Comparison of ENCODE assay signal across 11 cellular contexts in genomic region chr15:79898369-79898768, GRCh38. TPM values are rescaled to one million over a fixed set of nuclear protein-coding genes. Genes with fewer than 3 reads are reported as not detected.
DNase-seq lines count a peak whose midpoint lies in the region; ATAC-seq and TF ChIP-seq lines count a peak whose summit lies in the region.
"Had no signal": no experiment of that assay in that cellular context is flagged by ENCODE, and none has a peak within 500 bp of the region (broad histone marks: within the 10 kb centered on the region; RNA-seq: fewer than 3 reads in every experiment).

No MANE protein-coding gene starts in this region.

- CTCF ChIA-PET in CD4-positive, alpha-beta T cell (lab: Charles Lee): interaction anchor here (1.5 to 4.8 kb wide), 2 partner anchors 24 to 95 kb away, joined by 5 to 20 read pairs; no protein-coding TSS in a partner anchor

- peaks cover 36% of the 10 kb centered on the region for H3K4me1 Mint-ChIP-seq in CD4-positive, alpha-beta T cell (ENCODE audit: low read depth)
- peaks cover 27 to 47% (median 43%) of the 10 kb centered on the region in 3 donors for H3K4me1 Mint-ChIP-seq in IgD-negative memory B cell
- peaks cover 17% of the 10 kb centered on the region for H3K4me1 Mint-ChIP-seq in neural crest cell

- no peaks in the 10 kb centered on the region for H3K27me3 ChIP-seq in CD4-positive, alpha-beta T cell (ENCODE audit: control insufficient read depth, insufficient read depth, low read length)
- H3K27me3 ChIP-seq in adipocyte (replicated peaks; ENCODE audit: control insufficient read depth, insufficient read depth, low read length): no peaks in the 10 kb centered on the region

- H3K4me3 ChIP-seq in adipocyte (ENCODE audit: low read length): peak overlapping the region; percentile 59

- POLR2A ChIA-PET in CD4-positive, alpha-beta T cell (lab: Charles Lee): interaction anchor here (0.6 to 6.6 kb wide), 8 partner anchors 12 to 275 kb away, joined by 3 to 139 read pairs (median 10); partner anchors contain the start of genes BCL2A1 and ZFAND6

- intact Hi-C loops in CD4-positive, alpha-beta T cell (cut with DNase I, micrococcal nuclease): loop anchor here in 1 of 2 experiments (5.0 kb wide), 1 partner anchor 254 kb away; the partner anchor contains the start of gene FAH

- no peak for ATAC-seq in CD4-positive, alpha-beta T cell (ENCODE audit: poor library complexity)
- ATAC-seq in GM19324 (IDR thresholded peaks at IDR 0.05; ENCODE audit: low FRiP score, unreplicated experiment): no peak
- ATAC-seq: HCT116 had no signal

- DNase-seq in CD4-positive, alpha-beta T cell: no peak
- no peak for DNase-seq in adipocyte (ENCODE audit: low read depth)
- DNase-seq in neural crest cell (ENCODE audit: low read depth, low spot score): no peak
- DNase-seq in NCI-H2227 (lab: John Stamatoyannopoulos, UW; ENCODE audit: unreplicated experiment): no peak
- DNase-seq in SW 1271 (lab: John Stamatoyannopoulos, UW): no peak
- DNase-seq: cortex of kidney, Kasumi-1, NCI-H2081 had no signal

- no peaks in the 10 kb centered on the region for H3K36me3 ChIP-seq in adipocyte (ENCODE audit: control insufficient read depth, insufficient read depth, low read length, severe bottlenecking)

- peak overlapping the region; percentile 97 for H3K27ac Mint-ChIP-seq in CD4-positive, alpha-beta T cell
- peak overlapping the region; percentile 29 to 96 (median 34) for H3K27ac Mint-ChIP-seq in IgD-negative memory B cell
- no peak overlapping the region for H3K27ac Mint-ChIP-seq in neural crest cell (ENCODE audit: unreplicated experiment)

- peaks cover 34% of the 10 kb centered on the region for H3K36me3 Mint-ChIP-seq in CD4-positive, alpha-beta T cell (ENCODE audit: low read depth)
- no peaks in the 10 kb centered on the region for H3K36me3 Mint-ChIP-seq in IgD-negative memory B cell
- H3K36me3 Mint-ChIP-seq in neural crest cell (ENCODE audit: low read depth): peaks cover 3% of the 10 kb centered on the region

- no peaks in the 10 kb centered on the region for H3K27me3 Mint-ChIP-seq in CD4-positive, alpha-beta T cell
- H3K27me3 Mint-ChIP-seq in IgD-negative memory B cell: no peaks in the 10 kb centered on the region
- no peaks in the 10 kb centered on the region for H3K27me3 Mint-ChIP-seq in neural crest cell (ENCODE audit: low read depth)

- no peak for TF ChIP-seq CTCF in CD4-positive, alpha-beta T cell (IDR thresholded peaks at IDR 0.05)
- no peak for TF ChIP-seq CTCF in neural crest cell (conservative IDR thresholded peaks at IDR 0.05)

- no peak overlapping the region for H3K27ac ChIP-seq in CD4-positive, alpha-beta T cell (ENCODE audit: low read depth, low read length)

- H3K9ac ChIP-seq in adipocyte (ENCODE audit: low read length): peak overlapping the region; percentile 68

- peak overlapping the region; percentile 94 for H3K4me3 Mint-ChIP-seq in CD4-positive, alpha-beta T cell
- H3K4me3 Mint-ChIP-seq in IgD-negative memory B cell (peak overlapping the region in 2 of 4 donors; percentile 23 to 90), neural crest cell (peak overlapping the region; percentile 78)

- peaks cover 34% of the 10 kb centered on the region for H3K4me1 ChIP-seq in adipocyte (ENCODE audit: control insufficient read depth, insufficient read depth, low read length)

- H3K9me3 ChIP-seq in CD4-positive, alpha-beta T cell (ENCODE audit: control insufficient read depth, low read length): no peaks in the 10 kb centered on the region
- H3K9me3 ChIP-seq in adipocyte (ENCODE audit: control insufficient read depth, low read length): no peaks in the 10 kb centered on the region

- no peaks in the 10 kb centered on the region for H3K9me3 Mint-ChIP-seq in CD4-positive, alpha-beta T cell
- no peaks in the 10 kb centered on the region for H3K9me3 Mint-ChIP-seq in IgD-negative memory B cell
- H3K9me3 Mint-ChIP-seq in neural crest cell: no peaks in the 10 kb centered on the region

RNA-seq across cellular contexts. Expression of gene MTHFS, which starts 1.6 kb away (rescaled TPM):
- 1 to 10 TPM; 9.1 to 9.8 TPM for total RNA-seq in CD4-positive, alpha-beta T cell
- 61.3 TPM for polyA plus RNA-seq in IgD-negative memory B cell
- 11.2 and 11.9 TPM in 2 replicates for total RNA-seq in neural crest cell
